Comparison of ENCODE assay signal across 15 cellular contexts in genomic region chr14:29857545-29857944, GRCh38.
DNase-seq lines count a peak whose midpoint lies in the region; ATAC-seq and TF ChIP-seq lines count a peak whose summit lies in the region.
"Had no signal": no experiment of that assay in that cellular context is flagged by ENCODE, and none has a peak within 500 bp of the region (broad histone marks: within the 10 kb centered on the region; RNA-seq: fewer than 3 reads in every experiment).

No MANE protein-coding gene starts in this region.

- no peaks in the 10 kb centered on the region for H3K36me3 Mint-ChIP-seq in Calu3 (ENCODE audit: insufficient read depth, unreplicated experiment)
- no peaks in the 10 kb centered on the region for H3K36me3 Mint-ChIP-seq in activated CD4-positive, alpha-beta memory T cell treated with anti-CD3 and anti-CD28 coated beads, Interleukin-2, amount 10 ng/mL, durations not matched to agents 7 days and 5 days (ENCODE audit: low read depth)
- no peaks in the 10 kb centered on the region for H3K36me3 Mint-ChIP-seq in activated CD4-positive, alpha-beta T cell treated with anti-CD3 and anti-CD28 coated beads, Interleukin-2, amount 10 ng/mL, durations not matched to agents 24 days and 14 days (ENCODE audit: low read depth)
- H3K36me3 Mint-ChIP-seq: activated naive CD8-positive, alpha-beta T cell; T-cell had no signal

- in situ Hi-C loops in GM13977 (cut with MboI; ENCODE audit: low pct_unique_long_range_greater_than_20kb, low sequenced_read_pairs, unreplicated experiment), result no loop called here

- H3K4me1 Mint-ChIP-seq in Calu3 (ENCODE audit: low read depth, unreplicated experiment), result peaks cover 7% of the 10 kb centered on the region
- H3K4me1 Mint-ChIP-seq in activated CD4-positive, alpha-beta memory T cell treated with anti-CD3 and anti-CD28 coated beads, Interleukin-2, amount 10 ng/mL, durations not matched to agents 7 days and 5 days, result no peaks in the 10 kb centered on the region
- H3K4me1 Mint-ChIP-seq in activated CD4-positive, alpha-beta T cell treated with anti-CD3 and anti-CD28 coated beads, Interleukin-2, amount 10 ng/mL, durations not matched to agents 24 days and 14 days, result no peaks in the 10 kb centered on the region
- H3K4me1 Mint-ChIP-seq: T-cell had no signal

- H3K27me3 Mint-ChIP-seq in Calu3 (ENCODE audit: unreplicated experiment), result no peaks in the 10 kb centered on the region
- no peaks in the 10 kb centered on the region for H3K27me3 Mint-ChIP-seq in activated CD4-positive, alpha-beta memory T cell treated with anti-CD3 and anti-CD28 coated beads, Interleukin-2, amount 10 ng/mL, durations not matched to agents 7 days and 5 days
- no peaks in the 10 kb centered on the region for H3K27me3 Mint-ChIP-seq in activated CD4-positive, alpha-beta T cell treated with anti-CD3 and anti-CD28 coated beads, Interleukin-2, amount 10 ng/mL, durations not matched to agents 24 days and 14 days
- H3K27me3 Mint-ChIP-seq: activated naive CD8-positive, alpha-beta T cell; T-cell had no signal

- CTCF ChIA-PET in Calu3 (lab: Charles Lee), result interaction anchor here (0.6 kb wide), 1 partner anchor 28 kb away, joined by 3 read pairs; no protein-coding TSS in a partner anchor
- CTCF ChIA-PET in activated CD4-positive, alpha-beta memory T cell treated with anti-CD3 and anti-CD28 coated beads, Interleukin-2, amount 10 ng/mL, durations not matched to agents 7 days and 5 days (lab: Charles Lee), result no interaction called here

- no peak for TF ChIP-seq CTCF in GM10266 (IDR thresholded peaks at IDR 0.05; ENCODE audit: control insufficient read depth, insufficient read depth, low read depth, missing control alignments)
- no peak for TF ChIP-seq CTCF in GM13977 (IDR thresholded peaks at IDR 0.05; ENCODE audit: extremely low read depth, insufficient read depth, missing control alignments)
- no peak for TF ChIP-seq CTCF in Calu3 (IDR thresholded peaks at IDR 0.05; ENCODE audit: unreplicated experiment)

- POLR2A ChIA-PET in activated CD4-positive, alpha-beta memory T cell treated with anti-CD3 and anti-CD28 coated beads, Interleukin-2, amount 10 ng/mL, durations not matched to agents 7 days and 5 days (lab: Charles Lee), result no interaction called here

- DNase-seq in GM10266 (ENCODE audit: extremely low spot score) (peak; percentile 24), GM13977 (ENCODE audit: low spot score) (no peak), Calu3 (no peak)
- no peak for DNase-seq in activated CD4-positive, alpha-beta memory T cell treated with anti-CD3 and anti-CD28 coated beads, Interleukin-2, amount 10 ng/mL, durations not matched to agents 7 days and 5 days
- no peak for DNase-seq in activated CD4-positive, alpha-beta T cell treated with anti-CD3 and anti-CD28 coated beads, Interleukin-2, amount 10 ng/mL, durations not matched to agents 24 days and 14 days
- DNase-seq: activated CD4-positive, alpha-beta T cell treated with anti-CD3 and anti-CD28 coated beads, Interleukin-2, amount 50 U/mL, for 1 hour; left ventricle myocardium superior; NCI-H82; ovary; stimulated activated CD4-positive, alpha-beta T cell treated with anti-CD3 and anti-CD28 coated beads, Interleukin-4, amount 100 ng/mL, for 1 hour; T-cell had no signal

- peaks cover 10% of the 10 kb centered on the region for H3K9me3 Mint-ChIP-seq in Calu3 (ENCODE audit: low read depth, unreplicated experiment)
- peaks cover 28% of the 10 kb centered on the region for H3K9me3 Mint-ChIP-seq in activated CD4-positive, alpha-beta memory T cell treated with anti-CD3 and anti-CD28 coated beads, Interleukin-2, amount 10 ng/mL, durations not matched to agents 7 days and 5 days
- peaks cover 12% of the 10 kb centered on the region for H3K9me3 Mint-ChIP-seq in activated CD4-positive, alpha-beta T cell treated with anti-CD3 and anti-CD28 coated beads, Interleukin-2, amount 10 ng/mL, durations not matched to agents 24 days and 14 days

- intact Hi-C loops in Calu3 (cut with micrococcal nuclease; ENCODE audit: unreplicated experiment), result loop anchor here (10.0 kb wide), 1 partner anchor 113 kb away; no protein-coding TSS in a partner anchor
- intact Hi-C loops in activated CD4-positive, alpha-beta T cell treated with anti-CD3 and anti-CD28 coated beads, Interleukin-2, amount 10 ng/mL, durations not matched to agents 24 days and 14 days (cut with micrococcal nuclease), result no loop called here

- H3K27ac Mint-ChIP-seq in Calu3 (ENCODE audit: unreplicated experiment), result no peak overlapping the region
- H3K27ac Mint-ChIP-seq in activated CD4-positive, alpha-beta memory T cell treated with anti-CD3 and anti-CD28 coated beads, Interleukin-2, amount 10 ng/mL, durations not matched to agents 7 days and 5 days, result no peak overlapping the region
- H3K27ac Mint-ChIP-seq in activated CD4-positive, alpha-beta T cell treated with anti-CD3 and anti-CD28 coated beads, Interleukin-2, amount 10 ng/mL, durations not matched to agents 24 days and 14 days, result no peak overlapping the region
- H3K27ac Mint-ChIP-seq: activated naive CD8-positive, alpha-beta T cell; T-cell had no signal

- no TSS peak for BruUV-seq in Calu3 (replicated peaks; lab: Mats Ljungman, UMichigan)

- ATAC-seq in GM19351 (IDR thresholded peaks at IDR 0.05; ENCODE audit: unreplicated experiment) (peak; percentile 77), HG02763 (IDR thresholded peaks at IDR 0.05; ENCODE audit: unreplicated experiment) (peak; percentile 71), HG03460 (IDR thresholded peaks at IDR 0.05; ENCODE audit: unreplicated experiment) (peak; percentile 81)
- ATAC-seq: left ventricle myocardium superior, T-cell had no signal

- H3K4me3 Mint-ChIP-seq in Calu3 (ENCODE audit: low read depth, unreplicated experiment), result no peak overlapping the region
- no peak overlapping the region for H3K4me3 Mint-ChIP-seq in activated CD4-positive, alpha-beta memory T cell treated with anti-CD3 and anti-CD28 coated beads, Interleukin-2, amount 10 ng/mL, durations not matched to agents 7 days and 5 days
- H3K4me3 Mint-ChIP-seq in activated CD4-positive, alpha-beta T cell treated with anti-CD3 and anti-CD28 coated beads, Interleukin-2, amount 10 ng/mL, durations not matched to agents 24 days and 14 days, result no peak overlapping the region
- H3K4me3 Mint-ChIP-seq: activated naive CD8-positive, alpha-beta T cell; T-cell had no signal
